In the genomic region with DNA sequence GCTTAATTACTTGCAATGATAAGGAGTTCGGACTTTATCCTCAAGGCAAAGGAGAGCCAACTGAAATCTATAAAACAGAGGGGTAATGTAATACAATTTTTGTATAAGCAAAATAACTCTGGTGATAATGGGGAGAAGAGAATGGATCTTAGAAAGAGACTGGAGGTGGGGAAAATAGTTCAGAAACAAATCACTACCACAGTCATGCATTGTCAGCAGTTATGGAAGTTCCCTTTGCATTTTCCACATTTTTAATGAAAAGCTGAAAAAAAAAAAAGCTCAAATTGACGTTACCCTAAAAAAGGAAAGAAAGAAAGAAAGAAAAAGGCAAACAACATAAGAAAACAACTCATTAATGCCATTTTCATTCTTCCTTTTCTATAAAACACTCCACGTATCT, we compare ENCODE assay signal across 16 cellular contexts.
"Had no signal": no experiment of that assay in that cellular context is flagged by ENCODE, and none has a peak within 500 bp of the region (broad histone marks: within the 10 kb centered on the region; RNA-seq: fewer than 3 reads in every experiment).

No MANE protein-coding gene starts in this region.

- H3K36me3 ChIP-seq: colonic mucosa, heart left ventricle, sigmoid colon, suprapubic skin, thyroid gland had no signal

- H3K36me3 Mint-ChIP-seq: natural killer cell, type B pancreatic cell had no signal

- ATAC-seq: foreskin keratinocyte, left lobe of liver, natural killer cell had no signal

- H3K4me1 Mint-ChIP-seq: natural killer cell had no signal

- H3K27ac ChIP-seq: colonic mucosa, foreskin keratinocyte, heart left ventricle, skin epidermis, suprapubic skin, thyroid gland had no signal

- H3K4me3 Mint-ChIP-seq: natural killer cell, type B pancreatic cell had no signal

- H3K27me3 Mint-ChIP-seq: type B pancreatic cell had no signal

- FAIRE-seq: urothelium cell line had no signal

- H3K9me3 ChIP-seq: colonic mucosa, heart left ventricle, sigmoid colon, suprapubic skin, thyroid gland had no signal

- DNase-seq: colonic mucosa; dermis blood vessel endothelial cell; foreskin keratinocyte; hippocampal formation; islet precursor cell; natural killer cell; sigmoid colon; stimulated activated CD4-positive, alpha-beta T cell treated with anti-CD3 and anti-CD28 coated beads, Interleukin-2, amount 100 ng/mL, for 48 hours; stimulated activated naive CD4-positive, alpha-beta T cell treated with Interleukin-2 at 50 U/mL for 16 hours; thyroid gland had no signal

- H3K9me3 Mint-ChIP-seq: type B pancreatic cell had no signal

- H3K4me3 ChIP-seq: colonic mucosa, heart left ventricle, sigmoid colon, skin epidermis, suprapubic skin, thyroid gland had no signal

- H3K27ac Mint-ChIP-seq: natural killer cell, type B pancreatic cell had no signal

- H3K4me1 ChIP-seq: colonic mucosa, foreskin keratinocyte, heart left ventricle, suprapubic skin had no signal

- H3K27me3 ChIP-seq: colonic mucosa, foreskin keratinocyte, heart left ventricle, sigmoid colon, suprapubic skin, thyroid gland had no signal
